ENCODE assay signal across 1 cellular context in the genomic region with DNA sequence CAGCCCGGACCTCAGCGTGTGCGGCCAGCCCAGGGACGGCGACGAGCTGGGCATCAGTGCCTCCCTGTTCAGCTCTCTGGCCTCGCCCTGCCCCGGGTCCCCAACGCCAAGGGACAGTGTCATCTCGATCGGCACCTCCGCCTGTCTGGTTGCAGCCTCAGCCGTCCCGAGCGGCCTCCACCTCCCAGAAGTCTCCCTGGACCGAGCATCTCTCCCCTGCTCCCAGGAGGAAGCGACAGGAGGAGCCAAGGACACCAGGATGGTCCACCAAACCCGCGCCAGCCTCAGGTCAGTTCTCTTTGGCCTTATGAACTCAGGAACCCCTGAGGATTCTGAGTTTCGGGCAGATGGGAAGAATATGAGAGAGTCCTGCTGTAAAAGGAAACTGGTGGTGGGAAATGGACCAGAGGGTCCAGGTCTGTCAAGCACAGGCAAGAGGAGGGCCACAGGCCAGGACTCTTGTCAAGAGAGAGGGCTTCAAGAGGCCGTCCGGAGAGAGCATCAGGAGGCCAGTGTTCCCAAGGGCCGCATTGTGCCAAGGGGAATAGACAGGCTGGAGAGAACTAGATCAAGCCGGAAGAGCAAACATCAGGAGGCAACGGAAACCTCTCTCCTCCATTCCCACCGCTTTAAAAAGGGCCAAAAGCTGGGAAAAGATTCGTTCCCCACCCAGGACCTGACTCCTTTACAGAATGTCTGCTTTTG.
TF ChIP-seq lines count a peak whose summit lies in the region.

No MANE protein-coding gene starts in this region.

TF ChIP-seq in SK-N-SH treated with all-trans-retinoic acid at 6 μM for 48 hours, 23 proteins besides CTCF, POLR2A, EP300 and RAD21 (continued from another document):
- TF ChIP-seq, protein P1, sequence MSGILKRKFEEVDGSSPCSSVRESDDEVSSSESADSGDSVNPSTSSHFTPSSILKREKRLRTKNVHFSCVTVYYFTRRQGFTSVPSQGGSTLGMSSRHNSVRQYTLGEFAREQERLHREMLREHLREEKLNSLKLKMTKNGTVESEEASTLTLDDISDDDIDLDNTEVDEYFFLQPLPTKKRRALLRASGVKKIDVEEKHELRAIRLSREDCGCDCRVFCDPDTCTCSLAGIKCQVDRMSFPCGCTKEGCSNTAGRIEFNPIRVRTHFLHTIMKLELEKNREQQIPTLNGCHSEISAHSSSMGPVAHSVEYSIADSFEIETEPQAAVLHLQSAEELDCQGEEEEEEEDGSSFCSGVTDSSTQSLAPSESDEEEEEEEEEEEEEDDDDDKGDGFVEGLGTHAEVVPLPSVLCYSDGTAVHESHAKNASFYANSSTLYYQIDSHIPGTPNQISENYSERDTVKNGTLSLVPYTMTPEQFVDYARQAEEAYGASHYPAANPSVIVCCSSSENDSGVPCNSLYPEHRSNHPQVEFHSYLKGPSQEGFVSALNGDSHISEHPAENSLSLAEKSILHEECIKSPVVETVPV (CRISPR knock-in tag; IDR thresholded peaks at IDR 0.05), result no peak
- TF ChIP-seq ZC3H10 (CRISPR knock-in tag; IDR thresholded peaks at IDR 0.05) (no peak), PPARA (CRISPR knock-in tag; IDR thresholded peaks at IDR 0.05; ENCODE audit: borderline replicate concordance) (no peak), RARB (CRISPR knock-in tag; IDR thresholded peaks at IDR 0.05) (no peak), ZFP30 (CRISPR knock-in tag; IDR thresholded peaks at IDR 0.05) (no peak), ARNTL (CRISPR knock-in tag; IDR thresholded peaks at IDR 0.05; ENCODE audit: borderline replicate concordance, low read depth) (no peak), TCF4 (CRISPR knock-in tag; IDR thresholded peaks at IDR 0.05; ENCODE audit: borderline replicate concordance) (no peak), TOX (CRISPR knock-in tag; IDR thresholded peaks at IDR 0.05; ENCODE audit: borderline replicate concordance) (no peak), SNAI2 (CRISPR knock-in tag; IDR thresholded peaks at IDR 0.05) (no peak), OSR1 (CRISPR knock-in tag; IDR thresholded peaks at IDR 0.05) (no peak), ZNF565 (CRISPR knock-in tag; conservative IDR thresholded peaks at IDR 0.05; ENCODE audit: low read depth) (no peak), CSDC2 (CRISPR knock-in tag; IDR thresholded peaks at IDR 0.05) (no peak), BACH2 (CRISPR knock-in tag; IDR thresholded peaks at IDR 0.05; ENCODE audit: borderline replicate concordance) (no peak), GLIS3 (CRISPR knock-in tag; IDR thresholded peaks at IDR 0.05) (no peak), ESRRG (CRISPR knock-in tag; IDR thresholded peaks at IDR 0.05) (no peak), ISL1 (CRISPR knock-in tag; IDR thresholded peaks at IDR 0.05) (no peak)
- TF ChIP-seq, protein P2, sequence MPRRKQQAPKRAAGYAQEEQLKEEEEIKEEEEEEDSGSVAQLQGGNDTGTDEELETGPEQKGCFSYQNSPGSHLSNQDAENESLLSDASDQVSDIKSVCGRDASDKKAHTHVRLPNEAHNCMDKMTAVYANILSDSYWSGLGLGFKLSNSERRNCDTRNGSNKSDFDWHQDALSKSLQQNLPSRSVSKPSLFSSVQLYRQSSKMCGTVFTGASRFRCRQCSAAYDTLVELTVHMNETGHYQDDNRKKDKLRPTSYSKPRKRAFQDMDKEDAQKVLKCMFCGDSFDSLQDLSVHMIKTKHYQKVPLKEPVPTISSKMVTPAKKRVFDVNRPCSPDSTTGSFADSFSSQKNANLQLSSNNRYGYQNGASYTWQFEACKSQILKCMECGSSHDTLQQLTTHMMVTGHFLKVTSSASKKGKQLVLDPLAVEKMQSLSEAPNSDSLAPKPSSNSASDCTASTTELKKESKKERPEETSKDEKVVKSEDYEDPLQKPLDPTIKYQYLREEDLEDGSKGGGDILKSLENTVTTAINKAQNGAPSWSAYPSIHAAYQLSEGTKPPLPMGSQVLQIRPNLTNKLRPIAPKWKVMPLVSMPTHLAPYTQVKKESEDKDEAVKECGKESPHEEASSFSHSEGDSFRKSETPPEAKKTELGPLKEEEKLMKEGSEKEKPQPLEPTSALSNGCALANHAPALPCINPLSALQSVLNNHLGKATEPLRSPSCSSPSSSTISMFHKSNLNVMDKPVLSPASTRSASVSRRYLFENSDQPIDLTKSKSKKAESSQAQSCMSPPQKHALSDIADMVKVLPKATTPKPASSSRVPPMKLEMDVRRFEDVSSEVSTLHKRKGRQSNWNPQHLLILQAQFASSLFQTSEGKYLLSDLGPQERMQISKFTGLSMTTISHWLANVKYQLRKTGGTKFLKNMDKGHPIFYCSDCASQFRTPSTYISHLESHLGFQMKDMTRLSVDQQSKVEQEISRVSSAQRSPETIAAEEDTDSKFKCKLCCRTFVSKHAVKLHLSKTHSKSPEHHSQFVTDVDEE (CRISPR knock-in tag; IDR thresholded peaks at IDR 0.05), result no peak
- TF ChIP-seq, protein P3, sequence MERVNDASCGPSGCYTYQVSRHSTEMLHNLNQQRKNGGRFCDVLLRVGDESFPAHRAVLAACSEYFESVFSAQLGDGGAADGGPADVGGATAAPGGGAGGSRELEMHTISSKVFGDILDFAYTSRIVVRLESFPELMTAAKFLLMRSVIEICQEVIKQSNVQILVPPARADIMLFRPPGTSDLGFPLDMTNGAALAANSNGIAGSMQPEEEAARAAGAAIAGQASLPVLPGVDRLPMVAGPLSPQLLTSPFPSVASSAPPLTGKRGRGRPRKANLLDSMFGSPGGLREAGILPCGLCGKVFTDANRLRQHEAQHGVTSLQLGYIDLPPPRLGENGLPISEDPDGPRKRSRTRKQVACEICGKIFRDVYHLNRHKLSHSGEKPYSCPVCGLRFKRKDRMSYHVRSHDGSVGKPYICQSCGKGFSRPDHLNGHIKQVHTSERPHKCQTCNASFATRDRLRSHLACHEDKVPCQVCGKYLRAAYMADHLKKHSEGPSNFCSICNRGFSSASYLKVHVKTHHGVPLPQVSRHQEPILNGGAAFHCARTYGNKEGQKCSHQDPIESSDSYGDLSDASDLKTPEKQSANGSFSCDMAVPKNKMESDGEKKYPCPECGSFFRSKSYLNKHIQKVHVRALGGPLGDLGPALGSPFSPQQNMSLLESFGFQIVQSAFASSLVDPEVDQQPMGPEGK (CRISPR knock-in tag; IDR thresholded peaks at IDR 0.05; ENCODE audit: borderline replicate concordance), result no peak
